ENCODE assay signal across 9 cellular contexts in genomic region chr1:38000233-38000528, GRCh38. TPM values are rescaled to one million over a fixed set of nuclear protein-coding genes. Genes with fewer than 3 reads are reported as not detected.
A peak's percentile ranks its signal among the peaks of the same experiment; 100 is the strongest.
DNase-seq lines count a peak whose midpoint lies in the region; ATAC-seq and TF ChIP-seq lines count a peak whose summit lies in the region.
"Had no signal": no experiment of that assay in that cellular context is flagged by ENCODE, and none has a peak within 500 bp of the region (broad histone marks: within the 10 kb centered on the region; RNA-seq: fewer than 3 reads in every experiment).

No MANE protein-coding gene starts in this region.

- H3K4me1 Mint-ChIP-seq in T-helper 1 cell treated with Interleukin-12 subunit alpha and Interleukin-12 subunit beta and Interleukin-4 antibody, amounts not matched to agents 30 μg/mL and 1 μg/mL, for 36 hours (ENCODE audit: low read depth) = peaks cover 52% of the 10 kb centered on the region
- H3K4me1 Mint-ChIP-seq in brain = peaks cover 62% of the 10 kb centered on the region

- no peak overlapping the region for H2AFZ ChIP-seq in mesenchymal stem cell (ENCODE audit: low read depth, low read length)

- H3K36me3 ChIP-seq in mesenchymal stem cell (ENCODE audit: control insufficient read depth in 1 of 2, insufficient read depth in 2 of 2, low read depth in 1 of 2, low read length in 2 of 2) = peaks cover 21 to 43% of the 10 kb centered on the region in 2 experiments
- peaks cover 7% of the 10 kb centered on the region for H3K36me3 ChIP-seq in thoracic aorta

- peak overlapping the region; percentile 61 to 98 for H3K18ac ChIP-seq in mesenchymal stem cell (ENCODE audit: low read depth in 1 of 2, low read length in 2 of 2)

- peak overlapping the region; percentile 23 to 41 for H2BK12ac ChIP-seq in mesenchymal stem cell (ENCODE audit: low read length in 2 of 2)

- H2BK15ac ChIP-seq in mesenchymal stem cell (ENCODE audit: low read depth, poor library complexity, severe bottlenecking) = peak overlapping the region; percentile 92

- H3K27ac ChIP-seq in mesenchymal stem cell (ENCODE audit: low read length, poor library complexity, severe bottlenecking) (peak overlapping the region; percentile 84), thoracic aorta (peak overlapping the region; percentile 96 to 97)

- peak overlapping the region; percentile 95 for H2BK5ac ChIP-seq in mesenchymal stem cell (ENCODE audit: low read depth, low read length, poor library complexity, severe bottlenecking)

- no peaks in the 10 kb centered on the region for H3K9me3 Mint-ChIP-seq in T-helper 1 cell treated with Interleukin-12 subunit alpha and Interleukin-12 subunit beta and Interleukin-4 antibody, amounts not matched to agents 30 μg/mL and 1 μg/mL, for 36 hours
- H3K9me3 Mint-ChIP-seq in brain = no peaks in the 10 kb centered on the region

- H4K8ac ChIP-seq in mesenchymal stem cell (ENCODE audit: low read length) = peak overlapping the region; percentile 73

- H2BK120ac ChIP-seq in mesenchymal stem cell (ENCODE audit: low read depth, low read length) = peak overlapping the region; percentile 83

- H3K4me2 ChIP-seq in mesenchymal stem cell (ENCODE audit: low read length, poor library complexity, severe bottlenecking) = peak overlapping the region; percentile 19

- peak overlapping the region; percentile 84 for H3K27ac Mint-ChIP-seq in T-helper 1 cell treated with Interleukin-12 subunit alpha and Interleukin-12 subunit beta and Interleukin-4 antibody, amounts not matched to agents 30 μg/mL and 1 μg/mL, for 36 hours
- peak overlapping the region in 4 of 5 experiments; percentile 85 to 97 (median 96) for H3K27ac Mint-ChIP-seq in brain

- peaks cover 13% of the 10 kb centered on the region for H3K36me3 Mint-ChIP-seq in T-helper 1 cell treated with Interleukin-12 subunit alpha and Interleukin-12 subunit beta and Interleukin-4 antibody, amounts not matched to agents 30 μg/mL and 1 μg/mL, for 36 hours (ENCODE audit: low read depth)
- no peaks in the 10 kb centered on the region for H3K36me3 Mint-ChIP-seq in brain

- peak overlapping the region; percentile 70 for H4K91ac ChIP-seq in mesenchymal stem cell (ENCODE audit: low read length)

- no peaks in the 10 kb centered on the region for H3K27me3 Mint-ChIP-seq in T-helper 1 cell treated with Interleukin-12 subunit alpha and Interleukin-12 subunit beta and Interleukin-4 antibody, amounts not matched to agents 30 μg/mL and 1 μg/mL, for 36 hours (ENCODE audit: low read depth)
- peaks cover 6% of the 10 kb centered on the region for H3K27me3 Mint-ChIP-seq in brain

- H3K4me1 ChIP-seq in mesenchymal stem cell (ENCODE audit: control insufficient read depth, insufficient read depth, low read depth, low read length) = peaks cover 57% of the 10 kb centered on the region
- peaks cover 60 to 84% of the 10 kb centered on the region in 2 donors for H3K4me1 ChIP-seq in thoracic aorta (ENCODE audit: control insufficient read depth in 1 of 2, low read depth in 2 of 2)

- WGBS in mesenchymal stem cell = 14% methylated on average over 1 of the region's 2 CpGs

- H3K79me1 ChIP-seq in mesenchymal stem cell (replicated peaks; ENCODE audit: low read length, poor library complexity, severe bottlenecking) = peaks cover 23% of the 10 kb centered on the region

- TF ChIP-seq CTCF in brain (conservative IDR thresholded peaks at IDR 0.05) = no peak
- TF ChIP-seq CTCF in thoracic aorta (IDR thresholded peaks at IDR 0.05) = no peak

- H3K4ac ChIP-seq in mesenchymal stem cell (ENCODE audit: low read depth in 1 of 2, low read length in 2 of 2) = peak overlapping the region; percentile 14 to 99

- H3K9ac ChIP-seq in mesenchymal stem cell (ENCODE audit: low read length) = peak overlapping the region; percentile 85

- H3K27me3 ChIP-seq in mesenchymal stem cell (ENCODE audit: control insufficient read depth in 1 of 2, insufficient read depth in 1 of 2, low read length in 2 of 2) (no peaks in the 10 kb centered on the region), thoracic aorta (replicated peaks; ENCODE audit: insufficient read depth) (no peaks in the 10 kb centered on the region)

- H3K4me3 Mint-ChIP-seq in T-helper 1 cell treated with Interleukin-12 subunit alpha and Interleukin-12 subunit beta and Interleukin-4 antibody, amounts not matched to agents 30 μg/mL and 1 μg/mL, for 36 hours = no peak overlapping the region
- H3K4me3 Mint-ChIP-seq in brain = peak overlapping the region in 3 of 5 experiments; percentile 58 to 85 (median 69)

- H2AK5ac ChIP-seq in mesenchymal stem cell (ENCODE audit: low read length, severe bottlenecking) = peak overlapping the region; percentile 95

- ATAC-seq in thoracic aorta (ENCODE audit: insufficient number of reproducible peaks, low FRiP score, low read depth) (no peak), GM18511 (IDR thresholded peaks at IDR 0.05; ENCODE audit: unreplicated experiment) (no peak), GM21515 (IDR thresholded peaks at IDR 0.05; ENCODE audit: unreplicated experiment) (no peak)

- H3K23ac ChIP-seq in mesenchymal stem cell (ENCODE audit: low read length in 2 of 2) = peak overlapping the region in 1 of 2 experiments; percentile 0

- no peak for DNase-seq in T-helper 1 cell
- no peak for DNase-seq in mesenchymal stem cell
- DNase-seq in thoracic aorta (ENCODE audit: low spot score) = no peak
- DNase-seq in COLO668 (lab: John Stamatoyannopoulos, UW; ENCODE audit: unreplicated experiment) = no peak
- DNase-seq: activated effector memory CD4-positive, alpha-beta T cell treated with anti-CD3 and anti-CD28 coated beads, Interleukin-2, amount 50 U/mL, for 16 hours had no signal

- no peak overlapping the region for H3K14ac ChIP-seq in mesenchymal stem cell (ENCODE audit: low read length in 2 of 2)

- H3K9me3 ChIP-seq in mesenchymal stem cell (ENCODE audit: control insufficient read depth, low read length) = no peaks in the 10 kb centered on the region
- no peaks in the 10 kb centered on the region for H3K9me3 ChIP-seq in thoracic aorta

- H3K4me3 ChIP-seq in mesenchymal stem cell (ENCODE audit: insufficient read depth in 1 of 2, low read depth in 1 of 2, low read length in 2 of 2) (peak overlapping the region in 1 of 2 experiments; percentile 65), thoracic aorta (peak overlapping the region; percentile 51)

RNA-seq across cellular contexts. Expression of gene FHL3, which starts 5.1 kb away (rescaled TPM):
- 12.8 TPM for polyA plus RNA-seq in brain (ENCODE audit: insufficient read depth, low read depth, low replicate concordance)
- polyA plus RNA-seq in mesenchymal stem cell (2013, experiment 1 of 2) = 54.7 TPM
- polyA plus RNA-seq in mesenchymal stem cell (2013, experiment 2 of 2) = 53.0 TPM
- 10 to 100 TPM; 57.0 to 90.7 TPM for total RNA-seq in thoracic aorta

RNA-seq across cellular contexts. Expression of gene SF3A3, which starts 10.4 kb away (rescaled TPM):
- polyA plus RNA-seq in brain (ENCODE audit: insufficient read depth, low read depth, low replicate concordance) = 88.2 TPM
- 34.6 TPM for polyA plus RNA-seq in mesenchymal stem cell (2013, experiment 1 of 2)
- polyA plus RNA-seq in mesenchymal stem cell (2013, experiment 2 of 2) = 33.6 TPM
- 10 to 100 TPM; 31.8 to 61.3 TPM for total RNA-seq in thoracic aorta

RNA-seq across cellular contexts. Expression of gene UTP11, which starts 12.4 kb away (rescaled TPM):
- 29.6 TPM for polyA plus RNA-seq in brain (ENCODE audit: insufficient read depth, low read depth, low replicate concordance)
- 60.0 TPM for polyA plus RNA-seq in mesenchymal stem cell (2013, experiment 1 of 2)
- polyA plus RNA-seq in mesenchymal stem cell (2013, experiment 2 of 2) = 63.6 TPM
- 10 to 100 TPM; 14.6 to 76.9 TPM for total RNA-seq in thoracic aorta

RNA-seq across cellular contexts. Expression of gene POU3F1, which starts 46.4 kb away (rescaled TPM):
- 0.81 TPM for polyA plus RNA-seq in brain (ENCODE audit: insufficient read depth, low read depth, low replicate concordance)
- not detected for polyA plus RNA-seq in mesenchymal stem cell (2013, experiment 1 of 2)
- 0.01 TPM for polyA plus RNA-seq in mesenchymal stem cell (2013, experiment 2 of 2)
- not detected for total RNA-seq in thoracic aorta

RNA-seq across cellular contexts. Expression of gene INPP5B, which starts 53.3 kb away (rescaled TPM):
- 8.8 TPM for polyA plus RNA-seq in brain (ENCODE audit: insufficient read depth, low read depth, low replicate concordance)
- 9.4 TPM for polyA plus RNA-seq in mesenchymal stem cell (2013, experiment 1 of 2)
- polyA plus RNA-seq in mesenchymal stem cell (2013, experiment 2 of 2) = 9.0 TPM
- total RNA-seq in thoracic aorta = 10 to 100 TPM; 44.2 to 44.5 TPM
